Comparison of ENCODE assay signal across 10 cellular contexts in the genomic region with DNA sequence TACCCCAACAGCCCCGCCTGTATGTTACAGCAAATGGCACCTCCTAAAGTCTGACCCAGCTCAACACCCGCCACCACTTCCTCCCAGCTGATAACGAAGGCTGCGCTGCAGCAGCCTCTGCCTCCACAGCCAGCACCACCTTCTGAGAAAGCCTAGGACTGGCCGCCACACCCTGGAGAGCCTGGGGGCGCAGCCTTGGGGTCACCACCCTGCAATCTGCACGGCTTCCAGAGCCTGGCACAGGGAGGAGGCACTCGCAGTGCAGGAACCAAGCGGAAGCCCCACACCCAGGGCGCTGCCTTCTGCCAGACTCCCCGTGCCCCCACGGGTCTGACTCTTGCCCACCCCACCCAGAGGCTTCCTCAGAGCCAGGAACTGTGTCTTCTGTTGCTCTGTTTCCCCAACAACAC.
DNase-seq lines count a peak whose midpoint lies in the region; ATAC-seq lines count a peak whose summit lies in the region.
"Had no signal": no experiment of that assay in that cellular context is flagged by ENCODE, and none has a peak within 500 bp of the region (broad histone marks: within the 10 kb centered on the region; RNA-seq: fewer than 3 reads in every experiment).

No MANE protein-coding gene starts in this region.

- H3K4me3 Mint-ChIP-seq in stimulated activated effector memory CD8-positive, alpha-beta T cell treated with anti-CD3 and anti-CD28 coated beads, Interleukin-12 subunit alpha, Interleukin-12 subunit beta, amount 100 ng/mL, for 72 hours: peak overlapping the region; percentile 53

- DNase-seq in activated gamma-delta T cell treated with Interleukin-2 at 50 U/mL for 16 hours: peak; percentile 72
- no peak for DNase-seq in activated gamma-delta T cell (lab: John Stamatoyannopoulos, UW)
- DNase-seq in activated CD8-positive, alpha-beta memory T cell treated with anti-CD3 and anti-CD28 coated beads for 24 hours: peak; percentile 78
- peak; percentile 15 for DNase-seq in effector CD4-positive, alpha-beta T cell
- DNase-seq in stimulated activated effector memory CD8-positive, alpha-beta T cell treated with anti-CD3 and anti-CD28 coated beads, Interleukin-12 subunit alpha, Interleukin-12 subunit beta, amount 100 ng/mL, for 72 hours (ENCODE audit: low spot score in 2 of 2): peak; percentile 26 to 69
- no peak for DNase-seq in AG20443 (ENCODE audit: low spot score)
- no peak for DNase-seq in head of caudate nucleus
- DNase-seq: H7 had no signal

- peak overlapping the region; percentile 77 for H3K27ac Mint-ChIP-seq in stimulated activated effector memory CD8-positive, alpha-beta T cell treated with anti-CD3 and anti-CD28 coated beads, Interleukin-12 subunit alpha, Interleukin-12 subunit beta, amount 100 ng/mL, for 72 hours

- intact Hi-C loops in head of caudate nucleus (cut with DNase I): no loop called here

- peaks cover 37% of the 10 kb centered on the region for H3K4me1 Mint-ChIP-seq in stimulated activated effector memory CD8-positive, alpha-beta T cell treated with anti-CD3 and anti-CD28 coated beads, Interleukin-12 subunit alpha, Interleukin-12 subunit beta, amount 100 ng/mL, for 72 hours

- H3K36me3 Mint-ChIP-seq in stimulated activated effector memory CD8-positive, alpha-beta T cell treated with anti-CD3 and anti-CD28 coated beads, Interleukin-12 subunit alpha, Interleukin-12 subunit beta, amount 100 ng/mL, for 72 hours: peaks cover 6% of the 10 kb centered on the region

- ATAC-seq in stimulated activated effector memory CD8-positive, alpha-beta T cell treated with anti-CD3 and anti-CD28 coated beads, Interleukin-12 subunit alpha, Interleukin-12 subunit beta, amount 100 ng/mL, for 72 hours: peak; percentile 94
- ATAC-seq in GM19351 (IDR thresholded peaks at IDR 0.05; ENCODE audit: unreplicated experiment): no peak
- ATAC-seq: A549 had no signal

- no peaks in the 10 kb centered on the region for H3K9me3 Mint-ChIP-seq in stimulated activated effector memory CD8-positive, alpha-beta T cell treated with anti-CD3 and anti-CD28 coated beads, Interleukin-12 subunit alpha, Interleukin-12 subunit beta, amount 100 ng/mL, for 72 hours

Comparison
In these comparisons a context has a peak if more than half of its experiments do, and no peak if none do; other contexts are left out.
1. DNase-seq: peak in activated gamma-delta T cell treated with Interleukin-2 at 50 U/mL for 16 hours (single experiment), activated CD8-positive, alpha-beta memory T cell treated with anti-CD3 and anti-CD28 coated beads for 24 hours (single experiment), effector CD4-positive, alpha-beta T cell (single experiment) and stimulated activated effector memory CD8-positive, alpha-beta T cell treated with anti-CD3 and anti-CD28 coated beads, Interleukin-12 subunit alpha, Interleukin-12 subunit beta, amount 100 ng/mL, for 72 hours (2 of 2); none in activated gamma-delta T cell (single experiment), AG20443 (single experiment) and head of caudate nucleus (0 of 42).